Comparison of ENCODE assay signal across 18 cellular contexts in genomic region chr16:67988675-67989074, GRCh38. TPM values are rescaled to one million over a fixed set of nuclear protein-coding genes. Genes with fewer than 3 reads are reported as not detected.
"Had no signal": no experiment of that assay in that cellular context is flagged by ENCODE, and none has a peak within 500 bp of the region (broad histone marks: within the 10 kb centered on the region; RNA-seq: fewer than 3 reads in every experiment).

No MANE protein-coding gene starts in this region.

- H3K4me2 ChIP-seq: hepatocyte, neural progenitor cell had no signal

- H3K79me2 ChIP-seq: hepatocyte, parathyroid adenoma had no signal

- H3K9me3 ChIP-seq: body of pancreas had no signal

- H3K27me3 ChIP-seq: body of pancreas, hepatocyte had no signal

- H3K9me3 Mint-ChIP-seq: activated CD4-positive, alpha-beta memory T cell treated with anti-CD3 and anti-CD28 coated beads for 36 hours; neural progenitor cell; T-helper 1 cell treated with Interleukin-12 subunit alpha and Interleukin-12 subunit beta and Interleukin-4 antibody, amounts not matched to agents 30 μg/mL and 1 μg/mL, for 36 hours had no signal

- H3K27me3 Mint-ChIP-seq: activated CD4-positive, alpha-beta memory T cell treated with anti-CD3 and anti-CD28 coated beads for 36 hours had no signal

- H3K4me3 ChIP-seq: body of pancreas, hepatocyte, neural progenitor cell had no signal

- H3K27ac Mint-ChIP-seq: activated CD4-positive, alpha-beta memory T cell treated with anti-CD3 and anti-CD28 coated beads for 36 hours; neural progenitor cell had no signal

- H3K27ac ChIP-seq: body of pancreas, hepatocyte, neural progenitor cell had no signal

- H2AFZ ChIP-seq: hepatocyte, neural progenitor cell, parathyroid adenoma had no signal

- H3K36me3 ChIP-seq: neural progenitor cell had no signal

- ATAC-seq: body of pancreas, left ventricle myocardium superior had no signal

- H3K4me1 ChIP-seq: neural progenitor cell, parathyroid adenoma had no signal

- H3K36me3 Mint-ChIP-seq: activated CD4-positive, alpha-beta memory T cell treated with anti-CD3 and anti-CD28 coated beads for 36 hours; neural progenitor cell had no signal

- H3K4me3 Mint-ChIP-seq: activated CD4-positive, alpha-beta memory T cell treated with anti-CD3 and anti-CD28 coated beads for 36 hours; neural progenitor cell; T-helper 1 cell treated with Interleukin-12 subunit alpha and Interleukin-12 subunit beta and Interleukin-4 antibody, amounts not matched to agents 30 μg/mL and 1 μg/mL, for 36 hours had no signal

- DNase-seq: activated CD4-positive, alpha-beta memory T cell treated with anti-CD3 and anti-CD28 coated beads for 36 hours; activated CD4-positive, CD25-positive, alpha-beta regulatory T cell treated with anti-CD3 and anti-CD28 coated beads, Interleukin-2, amount 50 U/mL, for 72 hours; activated naive CD4-positive, alpha-beta T cell treated with Interleukin-2 at 50 U/mL for 16 hours; activated T-cell treated with anti-CD3 and anti-CD28 coated beads, Interleukin-2, amount 50 U/mL, for 48 hours; amniotic stem cell; body of pancreas; kidney; left ventricle myocardium superior; mesendoderm; small intestine; stimulated activated naive CD4-positive, alpha-beta T cell; substantia nigra; trophoblast cell had no signal

RNA-seq across cellular contexts. Expression of gene DPEP3, which starts 8.4 kb away (rescaled TPM):
- total RNA-seq: activated CD4-positive, alpha-beta memory T cell treated with anti-CD3 and anti-CD28 coated beads for 36 hours; body of pancreas; epithelial cell of proximal tubule; hepatocyte; left ventricle myocardium superior had no signal
- polyA plus RNA-seq: hepatocyte had no signal

RNA-seq across cellular contexts. Expression of gene DPEP2, which starts 10.6 kb away (rescaled TPM):
- total RNA-seq: epithelial cell of proximal tubule, hepatocyte had no signal
- polyA plus RNA-seq: hepatocyte had no signal

RNA-seq across cellular contexts. Expression of gene DPEP2NB, which starts 27.0 kb away (rescaled TPM):
- total RNA-seq: activated CD4-positive, alpha-beta memory T cell treated with anti-CD3 and anti-CD28 coated beads for 36 hours; body of pancreas; epithelial cell of proximal tubule; hepatocyte; kidney; left ventricle myocardium superior had no signal
- polyA plus RNA-seq: hepatocyte, small intestine had no signal
